In genomic region chr2:48424356-48424755, GRCh38 we compare ENCODE assay signal across 19 cellular contexts. TPM values are rescaled to one million over a fixed set of nuclear protein-coding genes. Genes with fewer than 3 reads are reported as not detected.
DNase-seq lines count a peak whose midpoint lies in the region; ATAC-seq, FAIRE-seq and TF ChIP-seq lines count a peak whose summit lies in the region.
"Had no signal": no experiment of that assay in that cellular context is flagged by ENCODE, and none has a peak within 500 bp of the region (broad histone marks: within the 10 kb centered on the region; RNA-seq: fewer than 3 reads in every experiment).

No MANE protein-coding gene starts in this region.

- H3K27ac ChIP-seq in angular gyrus (ENCODE audit: low read depth, low read length) (peak overlapping the region; percentile 37), dorsolateral prefrontal cortex (peak overlapping the region in 53 of 59 donors; percentile 2 to 89 (median 64)), small intestine (ENCODE audit: low read depth in 1 of 2, low read length in 1 of 2) (no peak overlapping the region), right atrium auricular region (no peak overlapping the region)

- H3K4me1 ChIP-seq in small intestine (ENCODE audit: control insufficient read depth in 2 of 2, insufficient read depth in 1 of 2, low read depth in 1 of 2, low read length in 1 of 2) (peaks cover 3% of the 10 kb centered on the region in 2 donors), right atrium auricular region (peaks cover 0 to 14% of the 10 kb centered on the region in 2 donors)

- no peaks in the 10 kb centered on the region for H3K27me3 ChIP-seq in dorsolateral prefrontal cortex
- H3K27me3 ChIP-seq in small intestine (ENCODE audit: control insufficient read depth in 2 of 2, insufficient read depth in 2 of 2, low read length in 2 of 2), result no peaks in the 10 kb centered on the region
- no peaks in the 10 kb centered on the region for H3K27me3 ChIP-seq in right atrium auricular region

- intact Hi-C loops in dorsolateral prefrontal cortex (cut with DNase I), result loop anchor here in 1 of 2 donors (5.0 to 10.0 kb wide), 2 partner anchors 212 to 640 kb away; partner anchors contain the start of gene MSH6

- no peak for ATAC-seq in HG03039 (IDR thresholded peaks at IDR 0.05; ENCODE audit: unreplicated experiment)

- H3K9me3 ChIP-seq in small intestine (ENCODE audit: control insufficient read depth, low read depth), result no peaks in the 10 kb centered on the region
- no peaks in the 10 kb centered on the region for H3K9me3 ChIP-seq in right atrium auricular region
- H3K9me3 ChIP-seq: HAP-1 had no signal

- no peaks in the 10 kb centered on the region for H3K36me3 ChIP-seq in small intestine (ENCODE audit: control insufficient read depth in 2 of 2, insufficient read depth in 2 of 2, low read length in 2 of 2)
- H3K36me3 ChIP-seq in right atrium auricular region, result no peaks in the 10 kb centered on the region
- H3K36me3 ChIP-seq: HAP-1 had no signal

- 40 to 75% (median 62%) methylated on average over 5 of the region's 5 CpGs for WGBS in small intestine, 3 donors

- FAIRE-seq in small intestine (lab: Jason Lieb, UNC), result no peak
- FAIRE-seq: G401.6, GM12892, H54 had no signal

- no peak for TF ChIP-seq CTCF in dorsolateral prefrontal cortex (IDR thresholded peaks at IDR 0.05 in 54 of 56, conservative IDR thresholded peaks at IDR 0.05 in 2 of 56; ENCODE audit: low read depth in 1 of 56, partially characterized antibody in 56 of 56)
- no peak for TF ChIP-seq CTCF in right atrium auricular region (IDR thresholded peaks at IDR 0.05)

- peak; percentile 77 for DNase-seq in SW480 (ENCODE audit: low spot score)
- DNase-seq in dorsolateral prefrontal cortex, result no peak
- peak; percentile 63 for DNase-seq in small intestine
- no peak for DNase-seq in NCI-H2196 (lab: John Stamatoyannopoulos, UW; ENCODE audit: unreplicated experiment)
- no peak for DNase-seq in HUDEP-2 (lab: John Stamatoyannopoulos, UW; ENCODE audit: unreplicated experiment in 76 of 76)
- no peak for DNase-seq in right atrium auricular region (ENCODE audit: low spot score)
- DNase-seq: Calu3; CD4-positive, alpha-beta memory T cell; COR-L47; DMS53; DMS79 treated with DMSO at 0.1 percent for 48 hours; GOT3; HFFc6 had no signal

- no peak overlapping the region for H3K4me3 ChIP-seq in dorsolateral prefrontal cortex
- no peak overlapping the region for H3K4me3 ChIP-seq in small intestine (ENCODE audit: low read depth in 1 of 2, low read length in 2 of 2)
- no peak overlapping the region for H3K4me3 ChIP-seq in right atrium auricular region
- H3K4me3 ChIP-seq: HAP-1 had no signal

RNA-seq across cellular contexts. Expression of gene PPP1R21, which starts 16.2 kb away (rescaled TPM):
- total RNA-seq in dorsolateral prefrontal cortex, result 10 to 100 TPM; 38.9 to 78.2 (median 60.3) TPM
- 10 to 100 TPM; 16.3 to 34.9 (median 20.8) TPM for polyA plus RNA-seq in small intestine
- total RNA-seq in right atrium auricular region, result 10 to 100 TPM; 14.5 to 18.6 TPM

Comparison
In these comparisons a context has a peak if more than half of its experiments do, and no peak if none do; other contexts are left out.
1. DNase-seq: peak in SW480 (single experiment) and small intestine (single experiment); none in dorsolateral prefrontal cortex (0 of 10), NCI-H2196 (single experiment), HUDEP-2 (0 of 76) and right atrium auricular region (single experiment).
2. H3K27ac ChIP-seq: peak in angular gyrus (single experiment) and dorsolateral prefrontal cortex (53 of 59); none in small intestine (0 of 2) and right atrium auricular region (0 of 2).